7 cellular contexts compared by ENCODE assay signal in genomic region chr1:120122560-120122893, GRCh38. TPM values are rescaled to one million over a fixed set of nuclear protein-coding genes. Genes with fewer than 3 reads are reported as not detected.
DNase-seq lines count a peak whose midpoint lies in the region; ATAC-seq lines count a peak whose summit lies in the region.
"Not testable (repeated sequence)": the region's sequence is repeated elsewhere in the genome, so short reads cannot be mapped to it uniquely, and the experiment has no call there.

No MANE protein-coding gene starts in this region.

- H3K36me3 Mint-ChIP-seq in activated CD4-positive, alpha-beta T cell treated with anti-CD3 and anti-CD28 coated beads for 36 hours (ENCODE audit: low read depth); dendritic cell treated with granulocyte-macrophage colony-stimulating factor and Interleukin-4, amounts not matched to agents 40 ng/mL and 50 ng/mL, for 4 days (ENCODE audit: low read depth): not testable (repeated sequence)

- POLR2A ChIA-PET in activated CD4-positive, alpha-beta T cell treated with anti-CD3 and anti-CD28 coated beads for 36 hours (lab: Charles Lee), result not testable (repeated sequence)

- H3K4me3 Mint-ChIP-seq in activated CD4-positive, alpha-beta T cell treated with anti-CD3 and anti-CD28 coated beads for 36 hours; dendritic cell treated with granulocyte-macrophage colony-stimulating factor and Interleukin-4, amounts not matched to agents 40 ng/mL and 50 ng/mL, for 4 days: not testable (repeated sequence)

- intact Hi-C loops in activated CD4-positive, alpha-beta T cell treated with anti-CD3 and anti-CD28 coated beads for 36 hours (cut with DNase I, micrococcal nuclease); dendritic cell treated with granulocyte-macrophage colony-stimulating factor and Interleukin-4, amounts not matched to agents 40 ng/mL and 50 ng/mL, for 4 days (cut with micrococcal nuclease): not testable (repeated sequence)

- H3K9me3 Mint-ChIP-seq in activated CD4-positive, alpha-beta T cell treated with anti-CD3 and anti-CD28 coated beads for 36 hours (ENCODE audit: low read depth); dendritic cell treated with granulocyte-macrophage colony-stimulating factor and Interleukin-4, amounts not matched to agents 40 ng/mL and 50 ng/mL, for 4 days: not testable (repeated sequence)

- DNase-seq in activated CD4-positive, alpha-beta T cell treated with anti-CD3 and anti-CD28 coated beads for 36 hours, result not testable (repeated sequence)

- H3K4me1 Mint-ChIP-seq in activated CD4-positive, alpha-beta T cell treated with anti-CD3 and anti-CD28 coated beads for 36 hours, result peaks cover 17% of the 10 kb centered on the region
- H3K4me1 Mint-ChIP-seq in dendritic cell treated with granulocyte-macrophage colony-stimulating factor and Interleukin-4, amounts not matched to agents 40 ng/mL and 50 ng/mL, for 4 days (ENCODE audit: low read depth), result peaks cover 13% of the 10 kb centered on the region

- peak; percentile 32 for ATAC-seq in GM18520 (IDR thresholded peaks at IDR 0.05; ENCODE audit: unreplicated experiment)
- peak; percentile 80 for ATAC-seq in GM19455 (IDR thresholded peaks at IDR 0.05; ENCODE audit: unreplicated experiment)
- peak; percentile 58 for ATAC-seq in HG02571 (IDR thresholded peaks at IDR 0.05; ENCODE audit: unreplicated experiment)
- ATAC-seq in HG03045 (IDR thresholded peaks at IDR 0.05; ENCODE audit: unreplicated experiment), result peak; percentile 52
- ATAC-seq in HG03460 (IDR thresholded peaks at IDR 0.05; ENCODE audit: unreplicated experiment), result peak; percentile 49
- ATAC-seq in activated CD4-positive, alpha-beta T cell treated with anti-CD3 and anti-CD28 coated beads for 36 hours, result peak; percentile 60

- CTCF ChIA-PET in activated CD4-positive, alpha-beta T cell treated with anti-CD3 and anti-CD28 coated beads for 36 hours (lab: Charles Lee), result not testable (repeated sequence)

- not testable (repeated sequence) for H3K27me3 Mint-ChIP-seq in activated CD4-positive, alpha-beta T cell treated with anti-CD3 and anti-CD28 coated beads for 36 hours; dendritic cell treated with granulocyte-macrophage colony-stimulating factor and Interleukin-4, amounts not matched to agents 40 ng/mL and 50 ng/mL, for 4 days

- H3K27ac Mint-ChIP-seq in activated CD4-positive, alpha-beta T cell treated with anti-CD3 and anti-CD28 coated beads for 36 hours, result not testable (repeated sequence)
- H3K27ac Mint-ChIP-seq in dendritic cell treated with granulocyte-macrophage colony-stimulating factor and Interleukin-4, amounts not matched to agents 40 ng/mL and 50 ng/mL, for 4 days, result peak overlapping the region; percentile 55

RNA-seq across cellular contexts. Expression of gene NOTCH2, which starts 53.1 kb away (rescaled TPM):
- 10 to 100 TPM; 41.9 to 51.6 TPM for total RNA-seq in activated CD4-positive, alpha-beta T cell treated with anti-CD3 and anti-CD28 coated beads for 36 hours

RNA-seq across cellular contexts. Expression of gene SEC22B, which starts 53.8 kb away (rescaled TPM):
- total RNA-seq in activated CD4-positive, alpha-beta T cell treated with anti-CD3 and anti-CD28 coated beads for 36 hours, result 10 to 100 TPM; 19.7 to 20.4 TPM
